In the genomic region with DNA sequence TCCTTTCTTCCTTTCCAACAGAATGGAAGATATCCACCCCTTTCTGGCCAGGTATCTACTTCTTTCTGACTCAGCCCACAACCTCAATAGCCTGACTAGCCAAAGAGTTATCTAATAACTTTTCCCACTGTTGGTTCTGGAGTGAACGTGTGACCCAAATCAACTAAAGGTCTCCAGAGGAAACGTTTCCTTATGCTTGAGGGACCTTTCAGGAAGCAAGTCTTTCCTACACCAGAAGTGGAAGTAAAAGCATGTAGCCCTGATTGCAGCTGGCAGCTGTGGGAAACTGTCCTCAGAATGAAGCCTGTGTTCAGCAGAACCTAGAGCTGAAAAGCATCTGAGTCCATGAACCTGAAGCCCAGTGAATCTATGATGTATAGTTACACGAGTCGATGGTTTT, we compare ENCODE assay signal across 1 cellular context.
TF ChIP-seq lines count a peak whose summit lies in the region.

No MANE protein-coding gene starts in this region.

TF ChIP-seq in endothelial cell of umbilical vein, 7 proteins besides CTCF, POLR2A, EP300 and RAD21:
- TF ChIP-seq, protein P1, sequence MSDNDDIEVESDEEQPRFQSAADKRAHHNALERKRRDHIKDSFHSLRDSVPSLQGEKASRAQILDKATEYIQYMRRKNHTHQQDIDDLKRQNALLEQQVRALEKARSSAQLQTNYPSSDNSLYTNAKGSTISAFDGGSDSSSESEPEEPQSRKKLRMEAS (IDR thresholded peaks at IDR 0.05; ENCODE audit: insufficient read depth, insufficient read length): no peak
- TF ChIP-seq FOS (IDR thresholded peaks at IDR 0.05; ENCODE audit: borderline replicate concordance, insufficient read depth, low read length): no peak
- TF ChIP-seq JUN (IDR thresholded peaks at IDR 0.05; ENCODE audit: borderline replicate concordance, insufficient read depth, insufficient read length, low read depth): no peak
- no peak for TF ChIP-seq GATA2 (IDR thresholded peaks at IDR 0.05; ENCODE audit: insufficient read depth, insufficient read length, low read depth, low read length)
- TF ChIP-seq POLR2AphosphoS5 (IDR thresholded peaks at IDR 0.05; ENCODE audit: insufficient read depth, low read depth, low read length): no peak
- TF ChIP-seq EZH2 (IDR thresholded peaks at IDR 0.05; ENCODE audit: borderline replicate concordance, low read depth, low read length, severe bottlenecking): no peak
- no peak for TF ChIP-seq MYC (IDR thresholded peaks at IDR 0.05; ENCODE audit: low read depth, low read length)
